Comparison of ENCODE assay signal across 1 cellular context in genomic region chr12:123634142-123634561, GRCh38.
TF ChIP-seq lines count a peak whose summit lies in the region.

No MANE protein-coding gene starts in this region.

TF ChIP-seq in HepG2, 621 proteins besides CTCF, POLR2A, EP300 and RAD21 (continues in another document):
- TF ChIP-seq, protein P1, sequence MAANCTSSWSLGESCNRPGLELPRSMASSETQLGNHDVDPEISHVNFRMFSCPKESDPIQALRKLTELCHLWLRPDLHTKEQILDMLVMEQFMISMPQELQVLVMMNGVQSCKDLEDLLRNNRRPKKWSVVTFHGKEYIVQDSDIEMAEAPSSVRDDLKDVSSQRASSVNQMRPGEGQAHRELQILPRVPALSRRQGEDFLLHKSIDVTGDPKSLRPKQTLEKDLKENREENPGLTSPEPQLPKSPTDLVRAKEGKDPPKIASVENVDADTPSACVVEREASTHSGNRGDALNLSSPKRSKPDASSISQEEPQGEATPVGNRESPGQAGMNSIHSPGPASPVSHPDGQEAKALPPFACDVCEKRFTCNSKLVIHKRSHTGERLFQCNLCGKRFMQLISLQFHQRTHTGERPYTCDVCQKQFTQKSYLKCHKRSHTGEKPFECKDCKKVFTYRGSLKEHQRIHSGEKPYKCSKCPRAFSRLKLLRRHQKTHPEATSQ (CRISPR knock-in tag; IDR thresholded peaks at IDR 0.05; ENCODE audit: borderline replicate concordance), result no peak
- no peak for TF ChIP-seq EEA1 (CRISPR knock-in tag; IDR thresholded peaks at IDR 0.05; ENCODE audit: borderline replicate concordance)
- no peak for TF ChIP-seq SMAD9 (CRISPR knock-in tag; IDR thresholded peaks at IDR 0.05)
- TF ChIP-seq MAFK (conservative IDR thresholded peaks at IDR 0.05 in 1 of 2, IDR thresholded peaks at IDR 0.05 in 1 of 2; ENCODE audit: low read length in 2 of 2), result no peak
- TF ChIP-seq SP4 (CRISPR knock-in tag; IDR thresholded peaks at IDR 0.05), result no peak
- TF ChIP-seq DDIT3 (CRISPR knock-in tag; IDR thresholded peaks at IDR 0.05), result no peak
- no peak for TF ChIP-seq ONECUT2 (CRISPR knock-in tag; IDR thresholded peaks at IDR 0.05)
- TF ChIP-seq ZNF251 (CRISPR knock-in tag; IDR thresholded peaks at IDR 0.05), result no peak
- peak; percentile 1; the same call in 1 of the 2 replicates for TF ChIP-seq ZFX (CRISPR knock-in tag; IDR thresholded peaks at IDR 0.05; ENCODE audit: low read depth)
- TF ChIP-seq ZFP1 (CRISPR knock-in tag; IDR thresholded peaks at IDR 0.05), result no peak
- TF ChIP-seq ZNF367 (CRISPR knock-in tag; IDR thresholded peaks at IDR 0.05; ENCODE audit: borderline replicate concordance), result no peak
- 0 out of 2 replicates have a peak, but pooled peaks have one; percentile 44 for TF ChIP-seq GTF3A (CRISPR knock-in tag; conservative IDR thresholded peaks at IDR 0.05)
- TF ChIP-seq HES4 (CRISPR knock-in tag; IDR thresholded peaks at IDR 0.05; ENCODE audit: borderline replicate concordance), result no peak
- TF ChIP-seq, protein P2, sequence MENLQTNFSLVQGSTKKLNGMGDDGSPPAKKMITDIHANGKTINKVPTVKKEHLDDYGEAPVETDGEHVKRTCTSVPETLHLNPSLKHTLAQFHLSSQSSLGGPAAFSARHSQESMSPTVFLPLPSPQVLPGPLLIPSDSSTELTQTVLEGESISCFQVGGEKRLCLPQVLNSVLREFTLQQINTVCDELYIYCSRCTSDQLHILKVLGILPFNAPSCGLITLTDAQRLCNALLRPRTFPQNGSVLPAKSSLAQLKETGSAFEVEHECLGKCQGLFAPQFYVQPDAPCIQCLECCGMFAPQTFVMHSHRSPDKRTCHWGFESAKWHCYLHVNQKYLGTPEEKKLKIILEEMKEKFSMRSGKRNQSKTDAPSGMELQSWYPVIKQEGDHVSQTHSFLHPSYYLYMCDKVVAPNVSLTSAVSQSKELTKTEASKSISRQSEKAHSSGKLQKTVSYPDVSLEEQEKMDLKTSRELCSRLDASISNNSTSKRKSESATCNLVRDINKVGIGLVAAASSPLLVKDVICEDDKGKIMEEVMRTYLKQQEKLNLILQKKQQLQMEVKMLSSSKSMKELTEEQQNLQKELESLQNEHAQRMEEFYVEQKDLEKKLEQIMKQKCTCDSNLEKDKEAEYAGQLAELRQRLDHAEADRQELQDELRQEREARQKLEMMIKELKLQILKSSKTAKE (CRISPR knock-in tag; IDR thresholded peaks at IDR 0.05; ENCODE audit: borderline replicate concordance), result no peak
- TF ChIP-seq ZNF318 (CRISPR knock-in tag; IDR thresholded peaks at IDR 0.05), result no peak
- no peak for TF ChIP-seq SMARCE1 (IDR thresholded peaks at IDR 0.05; ENCODE audit: borderline replicate concordance)
- TF ChIP-seq POLR2AphosphoS2 (IDR thresholded peaks at IDR 0.05; ENCODE audit: low read depth, low read length), result no peak
- TF ChIP-seq ZNF142 (CRISPR knock-in tag; IDR thresholded peaks at IDR 0.05), result no peak
- 0 out of 2 replicates have a peak, but pooled peaks have one; percentile 17 for TF ChIP-seq NR2F6 (IDR thresholded peaks at IDR 0.05)
- TF ChIP-seq NR2F6 (CRISPR knock-in tag; IDR thresholded peaks at IDR 0.05), result no peak
- peak; percentile 68 for TF ChIP-seq YY1 (IDR thresholded peaks at IDR 0.05; ENCODE audit: insufficient read depth, insufficient replicate concordance, low read depth, low read length)
- TF ChIP-seq ZNF891 (CRISPR knock-in tag; IDR thresholded peaks at IDR 0.05), result no peak
- no peak for TF ChIP-seq IRF2 (CRISPR knock-in tag; IDR thresholded peaks at IDR 0.05)
- no peak for TF ChIP-seq NR3C1 (CRISPR knock-in tag; IDR thresholded peaks at IDR 0.05)
- TF ChIP-seq STAT6 (CRISPR knock-in tag; IDR thresholded peaks at IDR 0.05; ENCODE audit: borderline replicate concordance), result no peak
- no peak for TF ChIP-seq HIVEP1 (CRISPR knock-in tag; IDR thresholded peaks at IDR 0.05)
- TF ChIP-seq ZNF761 (CRISPR knock-in tag; conservative IDR thresholded peaks at IDR 0.05), result no peak
- no peak for TF ChIP-seq ARNT2 (CRISPR knock-in tag; IDR thresholded peaks at IDR 0.05; ENCODE audit: low read depth)
- TF ChIP-seq MLLT10 (CRISPR knock-in tag; IDR thresholded peaks at IDR 0.05), result no peak
- 0 out of 2 replicates have a peak, but pooled peaks have one; percentile 46 for TF ChIP-seq KDM5A (IDR thresholded peaks at IDR 0.05; ENCODE audit: borderline replicate concordance, low read length)
- no peak for TF ChIP-seq AGO1 (IDR thresholded peaks at IDR 0.05; ENCODE audit: low read depth, low read length, poor library complexity, severe bottlenecking)
- peak; percentile 83 for TF ChIP-seq ZNF121 (CRISPR knock-in tag; IDR thresholded peaks at IDR 0.05)
- no peak for TF ChIP-seq ZNF512B (CRISPR knock-in tag; IDR thresholded peaks at IDR 0.05; ENCODE audit: borderline replicate concordance)
- TF ChIP-seq, protein P3, sequence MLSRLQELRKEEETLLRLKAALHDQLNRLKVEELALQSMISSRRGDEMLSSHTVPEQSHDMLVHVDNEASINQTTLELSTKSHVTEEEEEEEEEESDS (CRISPR knock-in tag; IDR thresholded peaks at IDR 0.05; ENCODE audit: borderline replicate concordance), result 0 out of 2 replicates have a peak, but pooled peaks have one; percentile 1
- no peak for TF ChIP-seq KAT7 (CRISPR knock-in tag; IDR thresholded peaks at IDR 0.05; ENCODE audit: borderline replicate concordance)
- TF ChIP-seq PCBP1 (IDR thresholded peaks at IDR 0.05; ENCODE audit: borderline replicate concordance, low read depth, low read length), result no peak
